9 cellular contexts compared by ENCODE assay signal in the genomic region with DNA sequence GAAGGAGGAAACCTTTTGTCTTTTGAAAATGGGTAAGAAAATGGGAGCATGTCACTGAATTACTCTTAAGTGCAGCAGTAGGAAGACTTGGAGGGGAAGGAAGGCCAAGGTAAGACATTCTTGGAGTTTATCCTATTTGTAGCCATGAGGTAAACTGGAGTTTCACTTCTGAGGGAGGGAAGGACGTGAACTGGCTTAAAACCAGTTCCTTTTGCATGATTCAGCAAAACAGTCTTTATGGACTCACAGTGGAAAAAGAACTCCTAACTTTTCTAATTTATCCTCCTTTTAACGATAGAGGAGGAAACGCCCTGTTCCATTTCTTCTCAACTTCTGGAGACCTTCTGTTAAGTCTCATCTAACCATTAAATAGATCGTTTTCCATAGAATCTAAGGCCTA. TPM values are rescaled to one million over a fixed set of nuclear protein-coding genes. Genes with fewer than 3 reads are reported as not detected.
DNase-seq lines count a peak whose midpoint lies in the region; ATAC-seq, FAIRE-seq and TF ChIP-seq lines count a peak whose summit lies in the region.
"Had no signal": no experiment of that assay in that cellular context is flagged by ENCODE, and none has a peak within 500 bp of the region (broad histone marks: within the 10 kb centered on the region; RNA-seq: fewer than 3 reads in every experiment).

No MANE protein-coding gene starts in this region.

- peaks cover 23% of the 10 kb centered on the region; the same call in 1 of the 2 replicates for H4K20me1 ChIP-seq in IMR-90 (ENCODE audit: insufficient read depth, low read length)

- H4K5ac ChIP-seq in IMR-90 (ENCODE audit: low read depth, low read length) = no peak overlapping the region

- H2AFZ ChIP-seq in IMR-90 (replicated peaks; ENCODE audit: low read length, poor library complexity) = no peak overlapping the region

- H3K4me1 ChIP-seq in IMR-90 (ENCODE audit: control insufficient read depth, insufficient read depth, low read length) = peaks cover 7% of the 10 kb centered on the region

- TF ChIP-seq RAD21 in IMR-90 (IDR thresholded peaks at IDR 0.05; ENCODE audit: low read length) = no peak

- ATAC-seq in IMR-90 (ENCODE audit: low read depth) (no peak), HG03095 (IDR thresholded peaks at IDR 0.05; ENCODE audit: unreplicated experiment) (no peak), GM21737 (IDR thresholded peaks at IDR 0.05; ENCODE audit: unreplicated experiment) (no peak)

- POLR2A ChIA-PET in AG04449 (lab: Yijun Ruan, JAX) (no interaction called here), IMR-90 (lab: Charles Lee; ENCODE audit: unreplicated experiment) (no interaction called here)

- peak overlapping the region; percentile 4 for H3K14ac ChIP-seq in IMR-90 (replicated peaks; ENCODE audit: low read depth, low read length)

- peaks cover 23% of the 10 kb centered on the region for H3K36me3 ChIP-seq in IMR-90 (ENCODE audit: control insufficient read depth, insufficient read depth, low read length)
- H3K36me3 ChIP-seq in bronchial epithelial cell (ENCODE audit: control insufficient read depth, insufficient read depth, low read length) = peaks cover 10% of the 10 kb centered on the region
- H3K36me3 ChIP-seq in H7 (replicated peaks; ENCODE audit: control insufficient read depth, insufficient read depth, low read length) = peaks cover 32% of the 10 kb centered on the region

- no peak overlapping the region for H3K4ac ChIP-seq in IMR-90 (ENCODE audit: low read depth, low read length)

- no peak overlapping the region for H3K27ac ChIP-seq in IMR-90 (ENCODE audit: insufficient read depth, low read length)

- TF ChIP-seq CTCF in AG04449 (IDR thresholded peaks at IDR 0.05; ENCODE audit: insufficient read depth, low read length, missing control alignments) = no peak
- TF ChIP-seq CTCF in IMR-90 (conservative IDR thresholded peaks at IDR 0.05; ENCODE audit: low read depth, low read length) = no peak
- TF ChIP-seq CTCF in bronchial epithelial cell (IDR thresholded peaks at IDR 0.05; ENCODE audit: insufficient read depth, low read length, severe bottlenecking) = no peak

- H3K27me3 ChIP-seq in IMR-90 (ENCODE audit: control insufficient read depth, insufficient read depth, low read length) (no peaks in the 10 kb centered on the region), bronchial epithelial cell (ENCODE audit: control insufficient read depth, insufficient read depth, low read length) (no peaks in the 10 kb centered on the region), H7 (ENCODE audit: control insufficient read depth, insufficient read depth, low read length) (no peaks in the 10 kb centered on the region)

- no peak overlapping the region for H2AK9ac ChIP-seq in IMR-90 (replicated peaks; ENCODE audit: low read depth, low read length, poor library complexity)

- peaks cover 22 to 66% of the 10 kb centered on the region in 2 experiments for H3K79me1 ChIP-seq in IMR-90 (ENCODE audit: low read depth in 1 of 2, low read length in 2 of 2)

- peak overlapping the region in 1 of 2 experiments; percentile 2; a peak in 1 of 4 replicates for H4K8ac ChIP-seq in IMR-90 (ENCODE audit: low read depth in 2 of 2, low read length in 2 of 2)

- H2BK5ac ChIP-seq in IMR-90 (ENCODE audit: low read depth, low read length, poor library complexity, severe bottlenecking) = peak overlapping the region; percentile 9

- dilution Hi-C loops in IMR-90 (cut with HindIII; ENCODE audit: low sequenced_read_pairs, unreplicated experiment) = no loop called here

- no peak overlapping the region for H2BK120ac ChIP-seq in IMR-90 (ENCODE audit: low read depth, low read length)

- no peak overlapping the region for H3K56ac ChIP-seq in IMR-90 (ENCODE audit: extremely low read depth, insufficient read depth, low read length)

- no CpG with 5 or more reads among the region's 4 CpGs for WGBS in IMR-90 (ENCODE audit: extremely low coverage in 2 of 2, insufficient read length in 1 of 2), 2 experiments

- in situ Hi-C loops in IMR-90 (cut with MboI; ENCODE audit: low sequenced_read_pairs) = no loop called here

- no peak overlapping the region for H2BK15ac ChIP-seq in IMR-90 (ENCODE audit: low read depth, low read length)

- no peak overlapping the region for H4K91ac ChIP-seq in IMR-90 (ENCODE audit: insufficient read depth, low read depth, low read length)

- no peak overlapping the region for H2AK5ac ChIP-seq in IMR-90 (ENCODE audit: low read depth, low read length)

- H3K18ac ChIP-seq in IMR-90 (ENCODE audit: low read depth, low read length) = no peak overlapping the region

- no peak overlapping the region for H2BK20ac ChIP-seq in IMR-90 (ENCODE audit: low read depth, low read length)

- H3K9ac ChIP-seq in IMR-90 (ENCODE audit: low read depth, low read length) = 0 out of 2 replicates have a peak overlapping the region, but pooled peaks have one; percentile 7

- peak overlapping the region; percentile 35; the same call in 1 of the 2 replicates for H3K4me2 ChIP-seq in IMR-90 (ENCODE audit: low read depth, low read length)

- BruUV-seq in IMR-90 (replicated peaks; lab: Mats Ljungman, UMichigan) = no TSS peak

- H3K4me3 ChIP-seq in AG04449 (ENCODE audit: low read depth, low read length) (peak overlapping the region; percentile 24), IMR-90 (ENCODE audit: insufficient read depth, low read depth, low read length) (no peak overlapping the region), bronchial epithelial cell (ENCODE audit: low read depth, low read length) (no peak overlapping the region), H7 (ENCODE audit: insufficient read depth, low read depth, low read length) (no peak overlapping the region)

- CTCF ChIA-PET in AG04449 (lab: Yijun Ruan, JAX) = interaction anchor here (4.8 kb wide), 1 partner anchor 49 kb away, joined by 30 read pairs; no protein-coding TSS in a partner anchor
- CTCF ChIA-PET in IMR-90 (lab: Yijun Ruan, JAX) = interaction anchor here (3.0 kb wide), 1 partner anchor 50 kb away, joined by 17 read pairs; no protein-coding TSS in a partner anchor

- TF ChIP-seq POLR2A in IMR-90 (IDR thresholded peaks at IDR 0.05; ENCODE audit: low read depth, low read length) = no peak

- H3K9me3 ChIP-seq in IMR-90 (ENCODE audit: control insufficient read depth, insufficient read depth, low read length) = no peaks in the 10 kb centered on the region

- FAIRE-seq in bronchial epithelial cell (lab: Jason Lieb, UNC) = no peak

- DNase-seq in AG04449 (ENCODE audit: low read depth, low spot score) = no peak
- peak; percentile 32 for DNase-seq in IMR-90
- peak; percentile 21 for DNase-seq in bronchial epithelial cell (ENCODE audit: low read depth)
- DNase-seq in lung microvascular endothelial cell (ENCODE audit: low read depth in 2 of 2) = peak; percentile 5 to 39
- no peak for DNase-seq in H7
- DNase-seq in NCI-H1105 (lab: John Stamatoyannopoulos, UW) = no peak
- DNase-seq: NCI-H2171 treated with DMSO at 0.1 percent for 48 hours had no signal

- no peak overlapping the region for H3K23ac ChIP-seq in IMR-90 (ENCODE audit: low read depth, low read length)

- intact Hi-C loops in IMR-90 (cut with micrococcal nuclease) = loop anchor here (5.0 kb wide), 1 partner anchor 547 kb away; no protein-coding TSS in a partner anchor

- H3K9me1 ChIP-seq in IMR-90 (ENCODE audit: insufficient read depth, low read length) = 0 out of 2 replicates have a peak, but pooled peaks cover 3% of the 10 kb centered on the region

TF ChIP-seq in IMR-90, 13 proteins besides CTCF, POLR2A, EP300 and RAD21:
- TF ChIP-seq MAFK (IDR thresholded peaks at IDR 0.05; ENCODE audit: low read depth, low read length) = peak; percentile 74
- TF ChIP-seq MAZ (IDR thresholded peaks at IDR 0.05; ENCODE audit: borderline replicate concordance, low read depth, low read length) = no peak
- no peak for TF ChIP-seq CHD1 (IDR thresholded peaks at IDR 0.05; ENCODE audit: low read depth, low read length)
- TF ChIP-seq RCOR1 (IDR thresholded peaks at IDR 0.05; ENCODE audit: insufficient replicate concordance, low read length) = no peak
- no peak for TF ChIP-seq FOS (IDR thresholded peaks at IDR 0.05; ENCODE audit: low read depth, low read length)
- TF ChIP-seq MXI1 (IDR thresholded peaks at IDR 0.05; ENCODE audit: borderline replicate concordance, low read depth, low read length) = no peak
- peak; percentile 73 for TF ChIP-seq NFE2L2 (IDR thresholded peaks at IDR 0.05; ENCODE audit: low read depth, low read length)
- TF ChIP-seq BHLHE40 (IDR thresholded peaks at IDR 0.05; ENCODE audit: low read depth, low read length) = no peak
- TF ChIP-seq, protein P1, sequence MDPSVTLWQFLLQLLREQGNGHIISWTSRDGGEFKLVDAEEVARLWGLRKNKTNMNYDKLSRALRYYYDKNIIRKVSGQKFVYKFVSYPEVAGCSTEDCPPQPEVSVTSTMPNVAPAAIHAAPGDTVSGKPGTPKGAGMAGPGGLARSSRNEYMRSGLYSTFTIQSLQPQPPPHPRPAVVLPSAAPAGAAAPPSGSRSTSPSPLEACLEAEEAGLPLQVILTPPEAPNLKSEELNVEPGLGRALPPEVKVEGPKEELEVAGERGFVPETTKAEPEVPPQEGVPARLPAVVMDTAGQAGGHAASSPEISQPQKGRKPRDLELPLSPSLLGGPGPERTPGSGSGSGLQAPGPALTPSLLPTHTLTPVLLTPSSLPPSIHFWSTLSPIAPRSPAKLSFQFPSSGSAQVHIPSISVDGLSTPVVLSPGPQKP (IDR thresholded peaks at IDR 0.05; ENCODE audit: borderline replicate concordance, low read depth, low read length) = no peak
- no peak for TF ChIP-seq RFX5 (IDR thresholded peaks at IDR 0.05; ENCODE audit: low read depth, low read length)
- TF ChIP-seq, protein P2, sequence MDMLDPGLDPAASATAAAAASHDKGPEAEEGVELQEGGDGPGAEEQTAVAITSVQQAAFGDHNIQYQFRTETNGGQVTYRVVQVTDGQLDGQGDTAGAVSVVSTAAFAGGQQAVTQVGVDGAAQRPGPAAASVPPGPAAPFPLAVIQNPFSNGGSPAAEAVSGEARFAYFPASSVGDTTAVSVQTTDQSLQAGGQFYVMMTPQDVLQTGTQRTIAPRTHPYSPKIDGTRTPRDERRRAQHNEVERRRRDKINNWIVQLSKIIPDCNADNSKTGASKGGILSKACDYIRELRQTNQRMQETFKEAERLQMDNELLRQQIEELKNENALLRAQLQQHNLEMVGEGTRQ (IDR thresholded peaks at IDR 0.05; ENCODE audit: low read depth, low read length) = no peak

RNA-seq across cellular contexts. Expression of a gene that starts 2.5 kb away (rescaled TPM):
- total RNA-seq in IMR-90 (2012; rRNA removed) = 293 and 373 TPM in 2 replicates
- 348 and 426 TPM in 2 replicates for polyA plus RNA-seq in IMR-90 (2012; rRNA removed)
- polyA plus RNA-seq in IMR-90 (2012; cell fraction: cytosol; rRNA removed) = 183 and 353 TPM in 2 replicates
- 78.5 and 401 TPM in 2 replicates for polyA plus RNA-seq in IMR-90 (2012; cell fraction: nucleus; rRNA removed; ENCODE audit: low replicate concordance)
- total RNA-seq in bronchial epithelial cell = 159 and 185 TPM in 2 replicates
- 100.0 and 116 TPM in 2 replicates for total RNA-seq in lung microvascular endothelial cell
- 320 and 326 TPM in 2 replicates for total RNA-seq in H7 (2014; rRNA removed; shearing (Covaris generic))

Comparison
In these comparisons a context has a peak if more than half of its experiments do, and no peak if none do; other contexts are left out.
1. DNase-seq: peak in IMR-90 (single experiment), bronchial epithelial cell (single experiment) and lung microvascular endothelial cell (2 of 2); none in AG04449 (single experiment), H7 (single experiment) and NCI-H1105 (single experiment).